In the genomic region with DNA sequence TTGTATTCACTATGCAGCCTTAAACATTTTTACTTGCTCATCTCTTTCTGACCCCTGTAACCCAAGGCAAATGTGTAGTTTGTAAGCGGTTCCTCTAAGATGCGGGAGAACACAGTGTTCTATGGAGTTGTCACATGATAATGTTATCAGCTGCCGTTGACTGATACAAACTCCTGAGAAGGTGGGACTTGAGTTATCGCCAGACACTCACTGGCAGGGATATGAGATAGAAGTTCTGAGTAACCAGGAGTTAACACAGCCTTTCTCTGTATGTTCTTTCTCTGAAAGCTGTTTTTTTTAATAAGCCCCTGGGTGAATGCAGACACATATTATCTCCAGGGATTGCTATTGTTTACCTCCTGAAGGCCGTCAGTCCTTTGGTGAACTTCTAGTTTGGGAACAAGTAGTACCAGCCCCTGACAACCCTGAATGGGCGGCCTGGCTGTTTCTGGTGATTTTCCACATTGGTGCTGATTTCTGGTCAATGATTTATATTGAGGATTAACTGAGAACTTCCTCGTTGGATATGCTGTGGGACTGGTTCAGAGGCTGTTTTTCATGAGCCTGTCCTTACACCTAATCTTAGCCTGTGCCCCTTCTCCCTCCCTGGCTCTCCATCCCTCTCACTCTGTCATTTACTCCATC, we compare ENCODE assay signal across 13 cellular contexts.
DNase-seq lines count a peak whose midpoint lies in the region; ATAC-seq, FAIRE-seq and TF ChIP-seq lines count a peak whose summit lies in the region.
"Had no signal": no experiment of that assay in that cellular context is flagged by ENCODE, and none has a peak within 500 bp of the region (broad histone marks: within the 10 kb centered on the region; RNA-seq: fewer than 3 reads in every experiment).

No MANE protein-coding gene starts in this region.

- H3K9me1 ChIP-seq in keratinocyte (ENCODE audit: control insufficient read depth, extremely low read depth, insufficient read depth, low read length): peaks cover 6% of the 10 kb centered on the region

- TF ChIP-seq CTCF in HEK293 (tag by site-specific recombination; IDR thresholded peaks at IDR 0.05): no peak
- TF ChIP-seq CTCF in choroid plexus epithelial cell (conservative IDR thresholded peaks at IDR 0.05; ENCODE audit: low read depth, low read length): no peak
- TF ChIP-seq CTCF in keratinocyte (optimal IDR thresholded peaks at IDR 0.05 in 1 of 3, IDR thresholded peaks at IDR 0.05 in 1 of 3, conservative IDR thresholded peaks at IDR 0.05 in 1 of 3; ENCODE audit: extremely low read depth in 1 of 3, insufficient read depth in 2 of 3, low read length in 3 of 3): no peak
- TF ChIP-seq CTCF in psoas muscle (IDR thresholded peaks at IDR 0.05): no peak

- WGBS in psoas muscle, 3 donors: 27 to 44% (median 34%) methylated on average over 7 of the region's 7 CpGs

- no peaks in the 10 kb centered on the region for H4K20me1 ChIP-seq in keratinocyte (ENCODE audit: control insufficient read depth, extremely low read depth, insufficient read depth, low read length)
- H4K20me1 ChIP-seq: BLaER1 had no signal

- FAIRE-seq in keratinocyte (lab: Jason Lieb, UNC): peak; percentile 46

- H3K36me3 ChIP-seq in HEK293 (ENCODE audit: control insufficient read depth in 2 of 2, insufficient read depth in 1 of 2, low read length in 2 of 2): no peaks in the 10 kb centered on the region
- peaks cover 0 to 4% of the 10 kb centered on the region in 2 experiments for H3K36me3 ChIP-seq in keratinocyte (ENCODE audit: control insufficient read depth in 2 of 2, extremely low read depth in 1 of 2, insufficient read depth in 2 of 2, low read length in 2 of 2)
- no peaks in the 10 kb centered on the region for H3K36me3 ChIP-seq in psoas muscle (ENCODE audit: insufficient read depth in 1 of 2, low read depth in 1 of 2)
- H3K36me3 ChIP-seq: BLaER1, thoracic aorta had no signal

- peak; percentile 73 for DNase-seq in choroid plexus epithelial cell (ENCODE audit: low read depth)
- no peak for DNase-seq in keratinocyte (ENCODE audit: low read depth, low spot score)
- DNase-seq in psoas muscle: no peak
- DNase-seq in stimulated activated naive CD4-positive, alpha-beta T cell treated with Interleukin-2 at 50 U/mL for 16 hours (lab: John Stamatoyannopoulos, UW): no peak
- no peak for DNase-seq in NCI-H2081 treated with DMSO at 0.1 percent for 48 hours (lab: John Stamatoyannopoulos, UW)
- DNase-seq in NCI-H1417 (lab: John Stamatoyannopoulos, UW): no peak
- DNase-seq: activated naive CD4-positive, alpha-beta T cell treated with anti-CD3 and anti-CD28 coated beads, Interleukin-2, amount 50 U/mL, for 16 hours; GF-D8; NCI-H2029 had no signal

- peaks cover 66% of the 10 kb centered on the region for H3K79me2 ChIP-seq in keratinocyte (ENCODE audit: control insufficient read depth, insufficient read depth, low read length)

- ATAC-seq in psoas muscle (peak; percentile 84 to 95 (median 90)), HG02885 (IDR thresholded peaks at IDR 0.05; ENCODE audit: poor library complexity, unreplicated experiment) (no peak)

- CTCF ChIA-PET in HEK293 (lab: Yijun Ruan, JAX): interaction anchor here (0.7 kb wide), 1 partner anchor 36 kb away, joined by 3 read pairs; no protein-coding TSS in a partner anchor

- POLR2A ChIA-PET in HEK293 (lab: Yijun Ruan, JAX): no interaction called here

- H2AFZ ChIP-seq in keratinocyte (ENCODE audit: control insufficient read depth, low read length): no peak overlapping the region

- H3K9ac ChIP-seq in keratinocyte (ENCODE audit: control insufficient read depth, extremely low read depth, insufficient read depth, low read length): no peak overlapping the region
- H3K9ac ChIP-seq: BLaER1 had no signal

- dilution Hi-C loops in keratinocyte (cut with MboI; ENCODE audit: extremely low pct_ligation_motif_present, low sequenced_read_pairs): no loop called here

- H3K4me2 ChIP-seq in keratinocyte (ENCODE audit: control insufficient read depth, extremely low read depth, insufficient read depth, low read depth, low read length): no peak overlapping the region
- H3K4me2 ChIP-seq: BLaER1 had no signal

- H3K9me3 ChIP-seq in HEK293 (ENCODE audit: control insufficient read depth, insufficient read depth, low read depth, low read length): no peaks in the 10 kb centered on the region
- H3K9me3 ChIP-seq in keratinocyte (ENCODE audit: control insufficient read depth, low read depth, low read length): no peaks in the 10 kb centered on the region
- no peaks in the 10 kb centered on the region for H3K9me3 ChIP-seq in psoas muscle
- H3K9me3 ChIP-seq: BLaER1, thoracic aorta had no signal

- H3K27me3 ChIP-seq in keratinocyte (ENCODE audit: control insufficient read depth, extremely low read depth, insufficient read depth, low read length) (no peaks in the 10 kb centered on the region), psoas muscle (ENCODE audit: insufficient read depth in 3 of 3, low read length in 2 of 3) (no peaks in the 10 kb centered on the region)
- H3K27me3 ChIP-seq: BLaER1 had no signal

- H3K4me3 ChIP-seq in HEK293 (ENCODE audit: low read depth, low read length) (no peak overlapping the region), choroid plexus epithelial cell (ENCODE audit: low read depth, low read length) (no peak overlapping the region), keratinocyte (ENCODE audit: control insufficient read depth in 2 of 3, extremely low read depth in 1 of 3, insufficient read depth in 2 of 3, low read depth in 1 of 3, low read length in 3 of 3) (no peak overlapping the region), psoas muscle (peak overlapping the region; percentile 3)
- H3K4me3 ChIP-seq: BLaER1, thoracic aorta had no signal

- H3K4me1 ChIP-seq in HEK293 (ENCODE audit: control insufficient read depth, insufficient read depth, low read length): no peaks in the 10 kb centered on the region
- H3K4me1 ChIP-seq in keratinocyte (ENCODE audit: control insufficient read depth, extremely low read depth, insufficient read depth, low read length): peaks cover 26% of the 10 kb centered on the region
- H3K4me1 ChIP-seq in psoas muscle: peaks cover 42% of the 10 kb centered on the region
- H3K4me1 ChIP-seq: BLaER1 had no signal

- H3K27ac ChIP-seq in HEK293 (ENCODE audit: extremely low read depth, low read depth, low read length) (no peak overlapping the region), keratinocyte (ENCODE audit: control insufficient read depth, insufficient read depth, low read length) (no peak overlapping the region), psoas muscle (peak overlapping the region; percentile 79)
- H3K27ac ChIP-seq: BLaER1, thoracic aorta had no signal

- intact Hi-C loops in psoas muscle (cut with DNase I): no loop called here

TF ChIP-seq in HEK293, 187 proteins besides CTCF, POLR2A, EP300 and RAD21:
- TF ChIP-seq, protein P1, sequence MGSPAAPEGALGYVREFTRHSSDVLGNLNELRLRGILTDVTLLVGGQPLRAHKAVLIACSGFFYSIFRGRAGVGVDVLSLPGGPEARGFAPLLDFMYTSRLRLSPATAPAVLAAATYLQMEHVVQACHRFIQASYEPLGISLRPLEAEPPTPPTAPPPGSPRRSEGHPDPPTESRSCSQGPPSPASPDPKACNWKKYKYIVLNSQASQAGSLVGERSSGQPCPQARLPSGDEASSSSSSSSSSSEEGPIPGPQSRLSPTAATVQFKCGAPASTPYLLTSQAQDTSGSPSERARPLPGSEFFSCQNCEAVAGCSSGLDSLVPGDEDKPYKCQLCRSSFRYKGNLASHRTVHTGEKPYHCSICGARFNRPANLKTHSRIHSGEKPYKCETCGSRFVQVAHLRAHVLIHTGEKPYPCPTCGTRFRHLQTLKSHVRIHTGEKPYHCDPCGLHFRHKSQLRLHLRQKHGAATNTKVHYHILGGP (tag by site-specific recombination; IDR thresholded peaks at IDR 0.05): no peak
- TF ChIP-seq SP7 (tag by site-specific recombination; IDR thresholded peaks at IDR 0.05): peak; percentile 12; the same call in 1 of the 2 replicates
